In genomic region chr16:695355-696089, GRCh38 we compare ENCODE assay signal across 8 cellular contexts. TPM values are rescaled to one million over a fixed set of nuclear protein-coding genes. Genes with fewer than 3 reads are reported as not detected.
DNase-seq lines count a peak whose midpoint lies in the region; ATAC-seq and TF ChIP-seq lines count a peak whose summit lies in the region.

No MANE protein-coding gene starts in this region.

- no peaks in the 10 kb centered on the region for H3K9me3 Mint-ChIP-seq in endodermal cell

- no peaks in the 10 kb centered on the region for H3K4me1 Mint-ChIP-seq in endodermal cell

- H3K27me3 Mint-ChIP-seq in endodermal cell (ENCODE audit: insufficient read depth) = peaks cover 94% of the 10 kb centered on the region

- no peaks in the 10 kb centered on the region for H3K36me3 Mint-ChIP-seq in endodermal cell (ENCODE audit: low read depth)

- 14 to 16% methylated on average over 66 to 71 of the region's 71 CpGs for WGBS in endodermal cell (ENCODE audit: insufficient coverage in 1 of 2, insufficient read length in 1 of 2), 2 experiments

- H3K4me3 ChIP-seq in endodermal cell (ENCODE audit: low read length) = no peak overlapping the region
- peak overlapping the region; percentile 15 to 51 (median 33) for H3K4me3 ChIP-seq in skin epidermis

- ATAC-seq in GM19467 (IDR thresholded peaks at IDR 0.05; ENCODE audit: unreplicated experiment) (no peak), HG03159 (IDR thresholded peaks at IDR 0.05; ENCODE audit: unreplicated experiment) (no peak)

- peak overlapping the region; percentile 43 for H3K4me3 Mint-ChIP-seq in endodermal cell

- DNase-seq in DMS53 treated with DMSO at 0.1 percent for 48 hours (lab: John Stamatoyannopoulos, UW; ENCODE audit: unreplicated experiment) (peak; percentile 92), NCI-H128 (lab: John Stamatoyannopoulos, UW; ENCODE audit: unreplicated experiment) (peak; percentile 65), endodermal cell (peak; percentile 81), SK-N-DZ (ENCODE audit: low spot score) (no peak)
- peak; percentile 62 to 69 for DNase-seq in activated CD4-positive, alpha-beta T cell treated with anti-CD3 and anti-CD28 coated beads for 4 hours

- no peak overlapping the region for H3K27ac ChIP-seq in endodermal cell (ENCODE audit: low read depth, low read length)
- H3K27ac ChIP-seq in skin epidermis = peak overlapping the region in 15 of 21 experiments; percentile 38 to 76 (median 66)

- no peaks in the 10 kb centered on the region for H3K9me3 ChIP-seq in endodermal cell (ENCODE audit: control insufficient read depth, low read length)

- no peak overlapping the region for H3K27ac Mint-ChIP-seq in endodermal cell

- no peaks in the 10 kb centered on the region for H3K4me1 ChIP-seq in endodermal cell (ENCODE audit: control insufficient read depth, insufficient read depth, low read length)

- no peaks in the 10 kb centered on the region for H3K36me3 ChIP-seq in endodermal cell (ENCODE audit: control insufficient read depth, insufficient read depth, low read length)

- no peak for TF ChIP-seq CTCF in endodermal cell (conservative IDR thresholded peaks at IDR 0.05)

- H3K9ac ChIP-seq in endodermal cell (ENCODE audit: extremely low read depth, low read length, poor library complexity, severe bottlenecking) = no peak overlapping the region

- peaks cover 96% of the 10 kb centered on the region for H3K27me3 ChIP-seq in endodermal cell (ENCODE audit: control insufficient read depth, insufficient read depth, low read length, poor library complexity, severe bottlenecking)

RNA-seq across cellular contexts. Expression of gene WDR24, which starts 5.3 kb away (rescaled TPM):
- 10 to 100 TPM; 20.8 to 21.5 TPM for total RNA-seq in endodermal cell
- polyA plus RNA-seq in endodermal cell (2013, experiment 1 of 2) = 13.9 TPM
- 12.5 TPM for polyA plus RNA-seq in endodermal cell (2013, experiment 2 of 2)
- 13.4 and 13.5 TPM in 2 replicates for polyA plus RNA-seq in SK-N-DZ (2014; cell fraction: cytosol; rRNA removed)
- polyA plus RNA-seq in SK-N-DZ (2014; cell fraction: nucleus; rRNA removed) = 32.4 and 42.6 TPM in 2 replicates

RNA-seq across cellular contexts. Expression of gene FBXL16, which starts 10.1 kb away (rescaled TPM):
- total RNA-seq in endodermal cell = 1 to 10 TPM in 1 of 2 donors, under 1 TPM in 1; 0.38 to 2.2 TPM
- 4.7 TPM for polyA plus RNA-seq in endodermal cell (2013, experiment 1 of 2)
- 3.9 TPM for polyA plus RNA-seq in endodermal cell (2013, experiment 2 of 2)
- 48.6 and 49.0 TPM in 2 replicates for polyA plus RNA-seq in SK-N-DZ (2014; cell fraction: cytosol; rRNA removed)
- 29.0 and 41.7 TPM in 2 replicates for polyA plus RNA-seq in SK-N-DZ (2014; cell fraction: nucleus; rRNA removed)

RNA-seq across cellular contexts. Expression of gene JMJD8, which starts 11.4 kb away (rescaled TPM):
- total RNA-seq in endodermal cell = 10 to 100 TPM; 48.8 to 55.6 TPM
- 43.9 TPM for polyA plus RNA-seq in endodermal cell (2013, experiment 1 of 2)
- polyA plus RNA-seq in endodermal cell (2013, experiment 2 of 2) = 39.3 TPM
- 55.0 and 69.1 TPM in 2 replicates for polyA plus RNA-seq in SK-N-DZ (2014; cell fraction: cytosol; rRNA removed)
- 128 and 130 TPM in 2 replicates for polyA plus RNA-seq in SK-N-DZ (2014; cell fraction: nucleus; rRNA removed)

RNA-seq across cellular contexts. Expression of gene STUB1, which starts 15.3 kb away (rescaled TPM):
- total RNA-seq in endodermal cell = 100 to 1,000 TPM; 105 to 124 TPM
- polyA plus RNA-seq in endodermal cell (2013, experiment 1 of 2) = 68.0 TPM
- 67.5 TPM for polyA plus RNA-seq in endodermal cell (2013, experiment 2 of 2)
- polyA plus RNA-seq in SK-N-DZ (2014; cell fraction: cytosol; rRNA removed) = 140 and 159 TPM in 2 replicates
- 174 and 233 TPM in 2 replicates for polyA plus RNA-seq in SK-N-DZ (2014; cell fraction: nucleus; rRNA removed)

RNA-seq across cellular contexts. Expression of gene METRN, which starts 19.4 kb away (rescaled TPM):
- total RNA-seq in endodermal cell = 10 to 100 TPM; 33.4 to 38.5 TPM
- 90.9 TPM for polyA plus RNA-seq in endodermal cell (2013, experiment 1 of 2)
- polyA plus RNA-seq in endodermal cell (2013, experiment 2 of 2) = 95.7 TPM
- polyA plus RNA-seq in SK-N-DZ (2014; cell fraction: cytosol; rRNA removed) = 70.7 and 104 TPM in 2 replicates
- polyA plus RNA-seq in SK-N-DZ (2014; cell fraction: nucleus; rRNA removed) = 112 and 161 TPM in 2 replicates
